ENCODE assay signal across 8 cellular contexts in genomic region chr14:24215495-24216344, GRCh38. TPM values are rescaled to one million over a fixed set of nuclear protein-coding genes. Genes with fewer than 3 reads are reported as not detected.
A peak's percentile ranks its signal among the peaks of the same experiment; 100 is the strongest.
DNase-seq lines count a peak whose midpoint lies in the region; ATAC-seq and TF ChIP-seq lines count a peak whose summit lies in the region.

MDP1 (minus strand) TSS chr14:24216066; CDS start chr14:24215955, 111 bp downstream.

- H3K4me3 Mint-ChIP-seq in T-helper 1 cell treated with Interleukin-12 subunit alpha and Interleukin-12 subunit beta and Interleukin-4 antibody, amounts not matched to agents 30 μg/mL and 1 μg/mL, for 36 hours, result peak within 1 kb of the TSS; percentile 95

- H3K4me3 ChIP-seq in right cardiac atrium (ENCODE audit: low read length), result peak within 1 kb of the TSS; percentile 86

- H3K4me1 ChIP-seq in right cardiac atrium (ENCODE audit: control insufficient read depth, insufficient read depth, low read length), result peaks cover 2% of the 10 kb centered on the region

- peak within 1 kb of the TSS; percentile 99 for H3K27ac Mint-ChIP-seq in T-helper 1 cell treated with Interleukin-12 subunit alpha and Interleukin-12 subunit beta and Interleukin-4 antibody, amounts not matched to agents 30 μg/mL and 1 μg/mL, for 36 hours

- WGBS in right cardiac atrium, result under 1% methylated on average over 40 of the region's 40 CpGs

- no peaks in the 10 kb centered on the region for H3K9me3 ChIP-seq in right cardiac atrium (ENCODE audit: control insufficient read depth, low read length)

- H3K36me3 Mint-ChIP-seq in T-helper 1 cell treated with Interleukin-12 subunit alpha and Interleukin-12 subunit beta and Interleukin-4 antibody, amounts not matched to agents 30 μg/mL and 1 μg/mL, for 36 hours (ENCODE audit: low read depth), result peaks cover 19% of the 10 kb centered on the region

- DNase-seq in GM13977 (ENCODE audit: low spot score) (peak; percentile 88), NCI-H146 (lab: John Stamatoyannopoulos, UW) (peak; percentile 89), amygdala (lab: John Stamatoyannopoulos, UW) (peak; percentile 21 to 89 (median 73)), right cardiac atrium (peak; percentile 87 to 95 (median 94)), renal cortical epithelial cell (ENCODE audit: low read depth) (peak; percentile 79), cortex of kidney (lab: John Stamatoyannopoulos, UW) (no peak)

- H3K4me1 Mint-ChIP-seq in T-helper 1 cell treated with Interleukin-12 subunit alpha and Interleukin-12 subunit beta and Interleukin-4 antibody, amounts not matched to agents 30 μg/mL and 1 μg/mL, for 36 hours (ENCODE audit: low read depth), result peaks cover 40% of the 10 kb centered on the region

- no peaks in the 10 kb centered on the region for H3K27me3 Mint-ChIP-seq in T-helper 1 cell treated with Interleukin-12 subunit alpha and Interleukin-12 subunit beta and Interleukin-4 antibody, amounts not matched to agents 30 μg/mL and 1 μg/mL, for 36 hours (ENCODE audit: low read depth)

- H3K27me3 ChIP-seq in right cardiac atrium (ENCODE audit: control insufficient read depth, insufficient read depth), result no peaks in the 10 kb centered on the region

- peak; percentile 59 for ATAC-seq in HG02870 (IDR thresholded peaks at IDR 0.05; ENCODE audit: unreplicated experiment)
- peak; percentile 80 to 84 for ATAC-seq in right cardiac atrium

- intact Hi-C loops in right cardiac atrium (cut with DNase I), result no loop called here

- H3K9me3 Mint-ChIP-seq in T-helper 1 cell treated with Interleukin-12 subunit alpha and Interleukin-12 subunit beta and Interleukin-4 antibody, amounts not matched to agents 30 μg/mL and 1 μg/mL, for 36 hours, result no peaks in the 10 kb centered on the region

- in situ Hi-C loops in GM13977 (cut with MboI; ENCODE audit: low pct_unique_long_range_greater_than_20kb, low sequenced_read_pairs, unreplicated experiment), result no loop called here

- peak; percentile 92 for TF ChIP-seq CTCF in GM13977 (IDR thresholded peaks at IDR 0.05; ENCODE audit: extremely low read depth, insufficient read depth, missing control alignments)

- H3K27ac ChIP-seq in right cardiac atrium (ENCODE audit: low read length), result peak within 1 kb of the TSS; percentile 95

RNA-seq across cellular contexts. Expression of gene MDP1, which starts in this region (rescaled TPM):
- total RNA-seq in right cardiac atrium, result 10 to 100 TPM; 15.7 to 21.8 (median 18.8) TPM
- 26.8 TPM for polyA plus RNA-seq in right cardiac atrium
- 10.0 and 10.2 TPM in 2 replicates for total RNA-seq in renal cortical epithelial cell
